Comparison of ENCODE assay signal across 11 cellular contexts in genomic region chr17:27348196-27348595, GRCh38. TPM values are rescaled to one million over a fixed set of nuclear protein-coding genes. Genes with fewer than 3 reads are reported as not detected.
DNase-seq lines count a peak whose midpoint lies in the region; ATAC-seq and TF ChIP-seq lines count a peak whose summit lies in the region.
"Had no signal": no experiment of that assay in that cellular context is flagged by ENCODE, and none has a peak within 500 bp of the region (broad histone marks: within the 10 kb centered on the region; RNA-seq: fewer than 3 reads in every experiment).

No MANE protein-coding gene starts in this region.

- no peak for TF ChIP-seq POLR2A in spleen (IDR thresholded peaks at IDR 0.05)

- H3K4me1 Mint-ChIP-seq in activated CD4-positive, alpha-beta T cell treated with anti-CD3 and anti-CD28 coated beads, Interleukin-2, amount 10 ng/mL, durations not matched to agents 24 days and 14 days = peaks cover 23% of the 10 kb centered on the region
- H3K4me1 Mint-ChIP-seq in glutamatergic neuron (ENCODE audit: low read depth, unreplicated experiment) = peaks cover 9% of the 10 kb centered on the region

- H3K27ac Mint-ChIP-seq in activated CD4-positive, alpha-beta T cell treated with anti-CD3 and anti-CD28 coated beads, Interleukin-2, amount 10 ng/mL, durations not matched to agents 24 days and 14 days = peak overlapping the region; percentile 58
- no peak overlapping the region for H3K27ac Mint-ChIP-seq in glutamatergic neuron (ENCODE audit: unreplicated experiment)

- no peaks in the 10 kb centered on the region for H3K9me3 Mint-ChIP-seq in activated CD4-positive, alpha-beta T cell treated with anti-CD3 and anti-CD28 coated beads, Interleukin-2, amount 10 ng/mL, durations not matched to agents 24 days and 14 days
- H3K9me3 Mint-ChIP-seq in glutamatergic neuron (ENCODE audit: unreplicated experiment) = peaks cover 11% of the 10 kb centered on the region

- H3K27me3 Mint-ChIP-seq in activated CD4-positive, alpha-beta T cell treated with anti-CD3 and anti-CD28 coated beads, Interleukin-2, amount 10 ng/mL, durations not matched to agents 24 days and 14 days = peaks cover 3% of the 10 kb centered on the region
- H3K27me3 Mint-ChIP-seq in glutamatergic neuron (ENCODE audit: unreplicated experiment) = peaks cover 7% of the 10 kb centered on the region

- intact Hi-C loops in activated CD4-positive, alpha-beta T cell treated with anti-CD3 and anti-CD28 coated beads, Interleukin-2, amount 10 ng/mL, durations not matched to agents 24 days and 14 days (cut with micrococcal nuclease) = no loop called here
- intact Hi-C loops in spleen (cut with DNase I; ENCODE audit: low total_unique reads) = no loop called here

- TF ChIP-seq CTCF in glutamatergic neuron (IDR thresholded peaks at IDR 0.05; ENCODE audit: partially characterized antibody, unreplicated experiment) = no peak
- no peak for TF ChIP-seq CTCF in spleen (IDR thresholded peaks at IDR 0.05 in 8 of 11, conservative IDR thresholded peaks at IDR 0.05 in 3 of 11)

- ATAC-seq in GM18858 (IDR thresholded peaks at IDR 0.05; ENCODE audit: unreplicated experiment) (no peak), GM18861 (IDR thresholded peaks at IDR 0.05; ENCODE audit: unreplicated experiment) (no peak)

- H3K9me3 ChIP-seq in SK-N-MC (ENCODE audit: low read depth, low read length) (0 out of 2 replicates have a peak, but pooled peaks cover 3% of the 10 kb centered on the region), spleen (no peaks in the 10 kb centered on the region)
- H3K9me3 ChIP-seq: Peyer's patch had no signal

- H3K27me3 ChIP-seq in spleen (replicated peaks in 1 of 7) = no peaks in the 10 kb centered on the region
- H3K27me3 ChIP-seq: dorsolateral prefrontal cortex, Peyer's patch had no signal

- peak overlapping the region; percentile 62 for H3K4me3 Mint-ChIP-seq in activated CD4-positive, alpha-beta T cell treated with anti-CD3 and anti-CD28 coated beads, Interleukin-2, amount 10 ng/mL, durations not matched to agents 24 days and 14 days
- peak overlapping the region; percentile 64 for H3K4me3 Mint-ChIP-seq in glutamatergic neuron (ENCODE audit: unreplicated experiment)

- no peak for DNase-seq in activated CD4-positive, alpha-beta T cell treated with anti-CD3 and anti-CD28 coated beads, Interleukin-2, amount 10 ng/mL, durations not matched to agents 24 days and 14 days
- no peak for DNase-seq in activated CD4-positive, alpha-beta T cell treated with anti-CD3 and anti-CD28 coated beads for 4 hours
- no peak for DNase-seq in SK-N-MC (ENCODE audit: low read depth, low spot score)
- DNase-seq in glutamatergic neuron = no peak
- DNase-seq in spleen = no peak
- DNase-seq in SHP77 treated with DMSO at 0.1 percent for 48 hours (lab: John Stamatoyannopoulos, UW) = no peak
- DNase-seq: Peyer's patch had no signal

- 42 to 61% (median 47%) methylated on average over 2 of the region's 2 CpGs for WGBS in spleen, 5 donors

- no peak overlapping the region for H3K9ac ChIP-seq in SK-N-MC (ENCODE audit: insufficient read length)

- peaks cover 12 to 57% (median 28%) of the 10 kb centered on the region in 6 donors for H3K4me1 ChIP-seq in spleen

- H3K4me3 ChIP-seq in SK-N-MC (no peak overlapping the region), spleen (peak overlapping the region in 4 of 8 donors; percentile 40 to 67 (median 42))

- H3K36me3 ChIP-seq in SK-N-MC (ENCODE audit: insufficient read depth, low read length) (no peaks in the 10 kb centered on the region), spleen (no peaks in the 10 kb centered on the region)
- H3K36me3 ChIP-seq: Peyer's patch had no signal

- H3K36me3 Mint-ChIP-seq in activated CD4-positive, alpha-beta T cell treated with anti-CD3 and anti-CD28 coated beads, Interleukin-2, amount 10 ng/mL, durations not matched to agents 24 days and 14 days (ENCODE audit: low read depth) = no peaks in the 10 kb centered on the region
- H3K36me3 Mint-ChIP-seq in glutamatergic neuron (ENCODE audit: unreplicated experiment) = peaks cover 6% of the 10 kb centered on the region

- H3K27ac ChIP-seq in SK-N-MC (peak overlapping the region; percentile 63; the same call in 1 of the 2 replicates), spleen (peak overlapping the region in 5 of 8 donors; percentile 80 to 89 (median 87))
- H3K27ac ChIP-seq: VCaP had no signal

RNA-seq across cellular contexts. Expression of gene WSB1, which starts 54.3 kb away (rescaled TPM):
- 135 and 136 TPM in 2 replicates for total RNA-seq in activated CD4-positive, alpha-beta T cell treated with anti-CD3 and anti-CD28 coated beads, Interleukin-2, amount 10 ng/mL, durations not matched to agents 24 days and 14 days
- total RNA-seq in glutamatergic neuron (ENCODE audit: unreplicated experiment) (633 TPM), spleen (100 to 1,000 TPM; 356 to 641 (median 467) TPM)
- polyA plus RNA-seq in spleen = 10 to 100 TPM; 54.7 to 92.3 (median 86.3) TPM
